In the genomic region with DNA sequence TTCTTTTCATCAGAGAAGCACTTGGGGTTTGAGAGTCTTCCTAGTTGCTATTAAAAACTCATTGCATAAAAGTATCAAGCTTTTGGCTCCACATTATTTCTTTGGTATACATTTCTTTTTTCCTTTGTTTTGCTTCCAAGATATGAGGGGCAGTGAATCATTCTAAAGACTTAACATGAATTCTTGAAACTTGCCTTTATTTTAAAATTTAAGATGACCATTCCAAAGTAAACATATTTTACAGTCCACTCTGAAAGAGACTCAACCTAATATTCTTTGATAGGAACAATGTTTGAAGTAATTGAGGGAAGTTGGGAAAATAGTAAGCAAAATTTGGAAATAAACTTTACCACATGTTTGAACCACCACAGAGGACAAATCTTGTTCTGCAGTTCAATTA, we compare ENCODE assay signal across 19 cellular contexts.
"Had no signal": no experiment of that assay in that cellular context is flagged by ENCODE, and none has a peak within 500 bp of the region (broad histone marks: within the 10 kb centered on the region; RNA-seq: fewer than 3 reads in every experiment).

No MANE protein-coding gene starts in this region.

- H3K27ac Mint-ChIP-seq: activated CD8-positive, alpha-beta T cell treated with anti-CD3 and anti-CD28 coated beads, Interleukin-2, amount 10 ng/mL, durations not matched to agents 7 days and 5 days; activated naive CD8-positive, alpha-beta T cell treated with anti-CD3 and anti-CD28 coated beads, Interleukin-2, amount 10 ng/mL, durations not matched to agents 7 days and 5 days; IgD-negative memory B cell; T-helper 1 cell treated with Interleukin-12 subunit alpha and Interleukin-12 subunit beta and Interleukin-4 antibody, amounts not matched to agents 30 μg/mL and 1 μg/mL, for 36 hours had no signal

- H3K4me3 Mint-ChIP-seq: activated CD8-positive, alpha-beta T cell treated with anti-CD3 and anti-CD28 coated beads, Interleukin-2, amount 10 ng/mL, durations not matched to agents 7 days and 5 days; activated naive CD8-positive, alpha-beta T cell treated with anti-CD3 and anti-CD28 coated beads, Interleukin-2, amount 10 ng/mL, durations not matched to agents 7 days and 5 days; IgD-negative memory B cell; T-helper 1 cell treated with Interleukin-12 subunit alpha and Interleukin-12 subunit beta and Interleukin-4 antibody, amounts not matched to agents 30 μg/mL and 1 μg/mL, for 36 hours had no signal

- ATAC-seq: activated CD4-positive, CD25-positive, alpha-beta regulatory T cell treated with anti-CD3 and anti-CD28 coated beads, Interleukin-2, amount 50 U/mL, for 24 hours; activated CD8-positive, alpha-beta T cell treated with anti-CD3 and anti-CD28 coated beads, Interleukin-2, amount 10 ng/mL, durations not matched to agents 7 days and 5 days had no signal

- H3K27ac ChIP-seq: KMS-11, PC-9 had no signal

- H3K4me1 Mint-ChIP-seq: activated naive CD8-positive, alpha-beta T cell treated with anti-CD3 and anti-CD28 coated beads, Interleukin-2, amount 10 ng/mL, durations not matched to agents 7 days and 5 days; IgD-negative memory B cell had no signal

- H3K36me3 Mint-ChIP-seq: activated naive CD8-positive, alpha-beta T cell treated with anti-CD3 and anti-CD28 coated beads, Interleukin-2, amount 10 ng/mL, durations not matched to agents 7 days and 5 days; IgD-negative memory B cell had no signal

- H2AFZ ChIP-seq: PC-9 had no signal

- DNase-seq: activated CD4-positive, alpha-beta T cell treated with anti-CD3 and anti-CD28 coated beads for 48 hours; activated CD4-positive, alpha-beta T cell treated with anti-CD3 and anti-CD28 coated beads, Interleukin-2, amount 50 U/mL, for 4 hours; activated CD8-positive, alpha-beta memory T cell treated with anti-CD3 and anti-CD28 coated beads, Interleukin-2, amount 50 U/mL, for 48 hours; activated CD8-positive, alpha-beta T cell treated with anti-CD3 and anti-CD28 coated beads, Interleukin-2, amount 10 ng/mL, durations not matched to agents 7 days and 5 days; activated naive CD4-positive, alpha-beta T cell treated with anti-CD3 and anti-CD28 coated beads, Interleukin-2, amount 50 U/mL, for 16 hours; activated naive CD8-positive, alpha-beta T cell treated with anti-CD3 and anti-CD28 coated beads, Interleukin-2, amount 10 ng/mL, durations not matched to agents 7 days and 5 days; activated T-cell treated with anti-CD3 and anti-CD28 coated beads, Interleukin-2, amount 50 U/mL, for 1 hour; aorta; NCI-H1092 treated with DMSO at 0.1 percent for 48 hours; NCI-H1417 treated with DMSO at 0.1 percent for 48 hours; NCI-H1694 treated with DMSO at 0.1 percent for 48 hours; NCI-H2029 treated with DMSO at 0.1 percent for 48 hours; NCI-H510A treated with DMSO at 0.1 percent for 48 hours; PC-9; SHP77 treated with DMSO at 0.1 percent for 48 hours had no signal

- H3K4me2 ChIP-seq: KMS-11, PC-9 had no signal

- H3K4me3 ChIP-seq: PC-9 had no signal

- H3K9ac ChIP-seq: KMS-11 had no signal

- H3K9me3 Mint-ChIP-seq: activated naive CD8-positive, alpha-beta T cell treated with anti-CD3 and anti-CD28 coated beads, Interleukin-2, amount 10 ng/mL, durations not matched to agents 7 days and 5 days; IgD-negative memory B cell; T-helper 1 cell treated with Interleukin-12 subunit alpha and Interleukin-12 subunit beta and Interleukin-4 antibody, amounts not matched to agents 30 μg/mL and 1 μg/mL, for 36 hours had no signal
